In the genomic region with DNA sequence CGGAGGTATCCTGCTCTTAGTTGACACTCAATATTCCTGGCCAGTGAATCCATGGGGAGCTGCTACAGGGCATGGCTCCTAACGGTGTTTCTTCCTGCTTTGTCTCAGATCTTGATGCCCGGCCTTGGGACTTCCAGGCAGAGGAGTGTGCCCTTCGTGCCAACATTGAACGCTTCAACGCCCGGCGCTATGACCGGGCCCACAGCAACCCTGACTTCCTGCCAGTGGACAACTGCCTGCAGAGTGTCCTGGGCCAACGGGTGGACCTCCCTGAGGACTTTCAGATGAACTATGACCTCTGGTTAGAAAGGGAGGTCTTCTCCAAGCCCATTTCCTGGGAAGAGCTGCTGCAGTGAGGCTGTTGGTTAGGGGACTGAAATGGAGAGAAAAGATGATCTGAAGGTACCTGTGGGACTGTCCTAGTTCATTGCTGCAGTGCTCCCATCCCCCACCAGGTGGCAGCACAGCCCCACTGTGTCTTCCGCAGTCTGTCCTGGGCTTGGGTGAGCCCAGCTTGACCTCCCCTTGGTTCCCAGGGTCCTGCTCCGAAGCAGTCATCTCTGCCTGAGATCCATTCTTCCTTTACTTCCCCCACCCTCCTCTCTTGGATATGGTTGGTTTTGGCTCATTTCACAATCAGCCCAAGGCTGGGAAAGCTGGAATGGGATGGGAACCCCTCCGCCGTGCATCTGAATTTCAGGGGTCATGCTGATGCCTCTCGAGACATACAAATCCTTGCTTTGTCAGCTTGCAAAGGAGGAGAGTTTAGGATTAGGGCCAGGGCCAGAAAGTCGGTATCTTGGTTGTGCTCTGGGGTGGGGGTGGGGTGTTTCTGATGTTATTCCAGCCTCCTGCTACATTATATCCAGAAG, we compare ENCODE assay signal across 8 cellular contexts. TPM values are rescaled to one million over a fixed set of nuclear protein-coding genes. Genes with fewer than 3 reads are reported as not detected.
A peak's percentile ranks its signal among the peaks of the same experiment; 100 is the strongest.
DNase-seq lines count a peak whose midpoint lies in the region; ATAC-seq, FAIRE-seq and TF ChIP-seq lines count a peak whose summit lies in the region.

No MANE protein-coding gene starts in this region.

- ATAC-seq in foreskin keratinocyte (peak; percentile 48), GM18519 (IDR thresholded peaks at IDR 0.05; ENCODE audit: low FRiP score, unreplicated experiment) (no peak), GM19328 (IDR thresholded peaks at IDR 0.05; ENCODE audit: unreplicated experiment) (no peak)

- no peak overlapping the region for H3K4me3 ChIP-seq in BE2C (ENCODE audit: low read depth, low read length)
- H3K4me3 ChIP-seq in parathyroid adenoma (ENCODE audit: low read depth, low read length), result no peak overlapping the region

- DNase-seq in BE2C (peak; percentile 80), GM20000 (ENCODE audit: low spot score) (peak; percentile 77), RCC 7860 (ENCODE audit: low spot score) (peak; percentile 41), foreskin keratinocyte (no peak)
- peak; percentile 54 to 58 for DNase-seq in activated T-helper 1 cell treated with anti-CD3 and anti-CD28 coated beads, Interleukin-2, amount 50 U/mL, for 16 hours (ENCODE audit: low read depth in 1 of 2, low spot score in 1 of 2)

- H2AFZ ChIP-seq in parathyroid adenoma, result no peak overlapping the region

- peak; percentile 99 for TF ChIP-seq CTCF in BE2C (IDR thresholded peaks at IDR 0.05; ENCODE audit: low read depth, low read length)
- TF ChIP-seq CTCF in GM20000 (IDR thresholded peaks at IDR 0.05; ENCODE audit: extremely low read depth, missing control alignments), result peak; percentile 94
- peak; percentile 85 for TF ChIP-seq CTCF in foreskin keratinocyte (conservative IDR thresholded peaks at IDR 0.05)
- TF ChIP-seq CTCF in parathyroid adenoma (IDR thresholded peaks at IDR 0.05), result peak; percentile 86

- no peak overlapping the region for H3K9ac ChIP-seq in parathyroid adenoma

- no peak overlapping the region for H3K27ac ChIP-seq in foreskin keratinocyte
- no peak overlapping the region for H3K27ac ChIP-seq in parathyroid adenoma

- H3K36me3 ChIP-seq in BE2C, result peaks cover 70% of the 10 kb centered on the region
- H3K36me3 ChIP-seq in parathyroid adenoma (ENCODE audit: control insufficient read depth, insufficient read depth, low read length), result no peaks in the 10 kb centered on the region

- no peak for FAIRE-seq in RCC 7860 (lab: Jason Lieb, UNC)

- H3K9me3 ChIP-seq in BE2C, result no peaks in the 10 kb centered on the region
- H3K9me3 ChIP-seq in parathyroid adenoma (ENCODE audit: control insufficient read depth, low read length), result no peaks in the 10 kb centered on the region

- peaks cover 44% of the 10 kb centered on the region for H3K4me1 ChIP-seq in BE2C
- peaks cover 14% of the 10 kb centered on the region for H3K4me1 ChIP-seq in foreskin keratinocyte
- no peaks in the 10 kb centered on the region for H3K4me1 ChIP-seq in parathyroid adenoma

- H3K27me3 ChIP-seq in BE2C (no peaks in the 10 kb centered on the region), foreskin keratinocyte (no peaks in the 10 kb centered on the region), parathyroid adenoma (ENCODE audit: control insufficient read depth, insufficient read depth, low read length) (no peaks in the 10 kb centered on the region)

- H3K79me2 ChIP-seq in parathyroid adenoma, result no peaks in the 10 kb centered on the region

- H3K4me2 ChIP-seq in parathyroid adenoma (ENCODE audit: low read length), result no peak overlapping the region

RNA-seq across cellular contexts. Expression of gene ALX3, which starts 16.7 kb away (rescaled TPM):
- not detected for polyA plus RNA-seq in BE2C (2012; ENCODE audit: insufficient read depth, insufficient read length, low read depth)
- total RNA-seq in foreskin keratinocyte, result not detected in 2 replicates
- not detected in 2 replicates for polyA plus RNA-seq in foreskin keratinocyte

RNA-seq across cellular contexts. Expression of gene STRIP1, which starts 19.4 kb away (rescaled TPM):
- polyA plus RNA-seq in BE2C (2012; ENCODE audit: insufficient read depth, insufficient read length, low read depth), result 49.2 TPM
- 28.4 and 29.3 TPM in 2 replicates for total RNA-seq in foreskin keratinocyte
- polyA plus RNA-seq in foreskin keratinocyte, result 11.8 and 12.9 TPM in 2 replicates

RNA-seq across cellular contexts. Expression of gene UBL4B, which starts 58.5 kb away (rescaled TPM):
- 0.49 TPM for polyA plus RNA-seq in BE2C (2012; ENCODE audit: insufficient read depth, insufficient read length, low read depth)
- not detected in 2 replicates for total RNA-seq in foreskin keratinocyte
- not detected in 2 replicates for polyA plus RNA-seq in foreskin keratinocyte

Comparison
In these comparisons a context has a peak if more than half of its experiments do, and no peak if none do; other contexts are left out.
1. DNase-seq: peak in BE2C (single experiment), GM20000 (single experiment), RCC 7860 (single experiment) and activated T-helper 1 cell treated with anti-CD3 and anti-CD28 coated beads, Interleukin-2, amount 50 U/mL, for 16 hours (2 of 2); none in foreskin keratinocyte (0 of 2).
2. Peak in every context shown above with its lines, with median percentiles within 50 percentile points of each other: CTCF ChIP-seq.